Comparison of ENCODE assay signal across 8 cellular contexts in genomic region chr11:45180888-45181594, GRCh38. TPM values are rescaled to one million over a fixed set of nuclear protein-coding genes. Genes with fewer than 3 reads are reported as not detected.
A peak's percentile ranks its signal among the peaks of the same experiment; 100 is the strongest.
DNase-seq lines count a peak whose midpoint lies in the region; ATAC-seq, FAIRE-seq and TF ChIP-seq lines count a peak whose summit lies in the region.

No MANE protein-coding gene starts in this region.

- no TSS peak for BruUV-seq in GM12878 (replicated peaks; lab: Mats Ljungman, UMichigan)

- no peak overlapping the region for H3K4me3 ChIP-seq in GM12878
- peak overlapping the region; percentile 55; the same call in 1 of the 2 replicates for H3K4me3 ChIP-seq in iPS-20b (ENCODE audit: low read length)
- H3K4me3 ChIP-seq in spleen, result peak overlapping the region; percentile 19 to 73 (median 42)

- no peaks in the 10 kb centered on the region for H3K36me3 ChIP-seq in GM12878 (ENCODE audit: control insufficient read depth in 2 of 2, insufficient read depth in 2 of 2, low read length in 1 of 2)
- peaks cover 10% of the 10 kb centered on the region for H3K36me3 ChIP-seq in iPS-20b (ENCODE audit: insufficient read depth, low read depth, low read length)
- H3K36me3 ChIP-seq in spleen, result peaks cover 0 to 41% (median 18%) of the 10 kb centered on the region in 6 donors

- no peak for FAIRE-seq in GM12878 (lab: Jason Lieb, UNC)

- ATAC-seq in GM12878 (peak; percentile 51; the same call in 2 of the 3 replicates), GM21825 (IDR thresholded peaks at IDR 0.05; ENCODE audit: unreplicated experiment) (no peak)

- TF ChIP-seq CTCF in RWPE1 (conservative IDR thresholded peaks at IDR 0.05; ENCODE audit: low read depth) (no peak), GM12878 (IDR thresholded peaks at IDR 0.05 in 2 of 3, conservative IDR thresholded peaks at IDR 0.05 in 1 of 3; ENCODE audit: control insufficient read depth in 2 of 3, extremely low read depth in 1 of 3, insufficient read depth in 1 of 3, low read depth in 3 of 3, low read length in 3 of 3) (no peak), spleen (IDR thresholded peaks at IDR 0.05 in 8 of 11, conservative IDR thresholded peaks at IDR 0.05 in 3 of 11) (no peak)

- SMC1A ChIA-PET in GM12878 (lab: Charles Lee; ENCODE audit: uncharacterized antibody, unreplicated experiment), result no interaction called here

- peaks cover 5% of the 10 kb centered on the region; the same call in 1 of the 2 replicates for H4K20me1 ChIP-seq in GM12878 (ENCODE audit: control insufficient read depth, insufficient read depth)

- H3K4me2 ChIP-seq in GM12878 (ENCODE audit: control insufficient read depth, insufficient read depth), result no peak overlapping the region

- H3K27ac ChIP-seq in RWPE1, result peak overlapping the region; percentile 88
- no peak overlapping the region for H3K27ac ChIP-seq in GM12878 (ENCODE audit: control insufficient read depth, insufficient read depth)
- H3K27ac ChIP-seq in iPS-20b (ENCODE audit: low read length), result no peak overlapping the region
- peak overlapping the region in 7 of 8 donors; percentile 66 to 84 (median 80) for H3K27ac ChIP-seq in spleen

- H3K79me2 ChIP-seq in GM12878 (ENCODE audit: control insufficient read depth, insufficient read depth, low read length), result no peaks in the 10 kb centered on the region

- H3K9me3 ChIP-seq in GM12878 (replicated peaks; ENCODE audit: control insufficient read depth, insufficient read depth, low read length) (no peaks in the 10 kb centered on the region), iPS-20b (ENCODE audit: insufficient read depth, low read depth, low read length) (no peaks in the 10 kb centered on the region), spleen (no peaks in the 10 kb centered on the region)

- in situ Hi-C loops in GM12878 (cut with MboI), result no loop called here

- POLR2A ChIA-PET in RWPE1 (lab: Yijun Ruan, JAX; ENCODE audit: low non-redundant PET), result no interaction called here
- POLR2A ChIA-PET in GM12878 (lab: Charles Lee), result no interaction called here

- H3K9ac ChIP-seq in GM12878 (ENCODE audit: control insufficient read depth, insufficient read depth, low read length) (no peak overlapping the region), iPS-20b (ENCODE audit: low read depth, low read length) (peak overlapping the region; percentile 20; the same call in 1 of the 2 replicates)

- no peak for TF ChIP-seq RAD21 in GM12878 (IDR thresholded peaks at IDR 0.05; ENCODE audit: insufficient read depth, low read depth, low read length)

- intact Hi-C loops in GM12878 (cut with micrococcal nuclease; ENCODE audit: unreplicated experiment) (no loop called here), spleen (cut with DNase I; ENCODE audit: low total_unique reads) (no loop called here)

- H3K4me1 ChIP-seq in GM12878 (ENCODE audit: control insufficient read depth, insufficient read depth, low read length) (peaks cover 6% of the 10 kb centered on the region), iPS-20b (ENCODE audit: insufficient read depth, low read length) (no peaks in the 10 kb centered on the region; the same call in 1 of the 2 replicates), spleen (peaks cover 8 to 34% (median 22%) of the 10 kb centered on the region in 6 donors)

- TF ChIP-seq POLR2A in GM12878 (IDR thresholded peaks at IDR 0.05; ENCODE audit: low read depth, low read length) (no peak), spleen (IDR thresholded peaks at IDR 0.05) (no peak)

- TF ChIP-seq EP300 in GM12878 (IDR thresholded peaks at IDR 0.05; ENCODE audit: borderline replicate concordance in 1 of 2, control insufficient read depth in 1 of 2, low read depth in 2 of 2, low read length in 2 of 2), result no peak

- CTCF ChIA-PET in RWPE1 (lab: Yijun Ruan, JAX), result interaction anchor here (0.6 to 0.9 kb wide), 4 partner anchors 34 to 70 kb away, joined by 3 to 4 read pairs (median 3); no protein-coding TSS in a partner anchor
- CTCF ChIA-PET in GM12878 (lab: Yijun Ruan, JAX), result no interaction called here

- H3K27me3 ChIP-seq in GM12878 (replicated peaks in 1 of 2; ENCODE audit: control insufficient read depth in 2 of 2, insufficient read depth in 2 of 2, low read length in 1 of 2) (peaks cover 1 to 6% of the 10 kb centered on the region in 2 experiments; a peak in 2 of 4 replicates), iPS-20b (ENCODE audit: insufficient read depth, low read length) (peaks cover 16% of the 10 kb centered on the region), spleen (replicated peaks in 1 of 7) (peaks cover 0 to 21% (median 0%) of the 10 kb centered on the region in 7 donors)

- DNase-seq in NCI-H1417 (lab: John Stamatoyannopoulos, UW) (peak in 2 of 3 experiments; percentile 59 to 64), NCI-H1417 treated with DMSO at 0.1 percent for 48 hours (lab: John Stamatoyannopoulos, UW) (no peak), RWPE1 (ENCODE audit: low spot score) (peak; percentile 89), GM12878 (ENCODE audit: low read depth, low spot score) (no peak), spleen (no peak), superior temporal gyrus (ENCODE audit: extremely low spot score) (no peak)

- RAD21 ChIA-PET in GM12878 (lab: Charles Lee; ENCODE audit: unreplicated experiment), result no interaction called here

- H2AFZ ChIP-seq in GM12878 (ENCODE audit: control insufficient read depth, low read depth, low read length), result no peak overlapping the region

- 17% methylated on average over 28 of the region's 42 CpGs for WGBS in GM12878 (ENCODE audit: insufficient coverage, insufficient replicate concordance, low lambda C conversion rate, missing lambda C conversion rate)
- WGBS in spleen, 5 donors, result 15 to 66% (median 23%) methylated on average over 6 to 42 of the region's 42 CpGs

TF ChIP-seq in GM12878, 131 proteins besides CTCF, POLR2A, EP300 and RAD21 (continues in another document):
- TF ChIP-seq TBL1XR1 (IDR thresholded peaks at IDR 0.05; ENCODE audit: low read depth, low read length) (no peak), FOS (IDR thresholded peaks at IDR 0.05; ENCODE audit: borderline replicate concordance, extremely low read depth, insufficient read length) (no peak), HDAC2 (IDR thresholded peaks at IDR 0.05) (no peak), TCF7 (IDR thresholded peaks at IDR 0.05; ENCODE audit: borderline replicate concordance) (no peak), IRF3 (IDR thresholded peaks at IDR 0.05) (no peak), MYB (IDR thresholded peaks at IDR 0.05; ENCODE audit: borderline replicate concordance, low read depth, low read length) (no peak)
- TF ChIP-seq, protein P1, sequence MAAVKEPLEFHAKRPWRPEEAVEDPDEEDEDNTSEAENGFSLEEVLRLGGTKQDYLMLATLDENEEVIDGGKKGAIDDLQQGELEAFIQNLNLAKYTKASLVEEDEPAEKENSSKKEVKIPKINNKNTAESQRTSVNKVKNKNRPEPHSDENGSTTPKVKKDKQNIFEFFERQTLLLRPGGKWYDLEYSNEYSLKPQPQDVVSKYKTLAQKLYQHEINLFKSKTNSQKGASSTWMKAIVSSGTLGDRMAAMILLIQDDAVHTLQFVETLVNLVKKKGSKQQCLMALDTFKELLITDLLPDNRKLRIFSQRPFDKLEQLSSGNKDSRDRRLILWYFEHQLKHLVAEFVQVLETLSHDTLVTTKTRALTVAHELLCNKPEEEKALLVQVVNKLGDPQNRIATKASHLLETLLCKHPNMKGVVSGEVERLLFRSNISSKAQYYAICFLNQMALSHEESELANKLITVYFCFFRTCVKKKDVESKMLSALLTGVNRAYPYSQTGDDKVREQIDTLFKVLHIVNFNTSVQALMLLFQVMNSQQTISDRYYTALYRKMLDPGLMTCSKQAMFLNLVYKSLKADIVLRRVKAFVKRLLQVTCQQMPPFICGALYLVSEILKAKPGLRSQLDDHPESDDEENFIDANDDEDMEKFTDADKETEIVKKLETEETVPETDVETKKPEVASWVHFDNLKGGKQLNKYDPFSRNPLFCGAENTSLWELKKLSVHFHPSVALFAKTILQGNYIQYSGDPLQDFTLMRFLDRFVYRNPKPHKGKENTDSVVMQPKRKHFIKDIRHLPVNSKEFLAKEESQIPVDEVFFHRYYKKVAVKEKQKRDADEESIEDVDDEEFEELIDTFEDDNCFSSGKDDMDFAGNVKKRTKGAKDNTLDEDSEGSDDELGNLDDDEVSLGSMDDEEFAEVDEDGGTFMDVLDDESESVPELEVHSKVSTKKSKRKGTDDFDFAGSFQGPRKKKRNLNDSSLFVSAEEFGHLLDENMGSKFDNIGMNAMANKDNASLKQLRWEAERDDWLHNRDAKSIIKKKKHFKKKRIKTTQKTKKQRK (IDR thresholded peaks at IDR 0.05; ENCODE audit: low read depth, low read length), result no peak

RNA-seq across cellular contexts. Expression of gene PRDM11, which starts 34.6 kb away (rescaled TPM):
- 3.3 and 3.6 TPM in 2 replicates for total RNA-seq in GM12878 (2013; cell fraction: nucleolus; rRNA removed)
- total RNA-seq in GM12878 (2014; rRNA removed), result 0.76 and 1.0 TPM in 2 replicates
- total RNA-seq in GM12878 (2014; rRNA removed; fragmentation: Illumina TruSeq; extraction: Trizol), result 0.54 and 0.97 TPM in 2 replicates
- 1.9 and 2.4 TPM in 2 replicates for total RNA-seq in GM12878 (2021)
- polyA plus RNA-seq in GM12878 (2011; ENCODE audit: low read depth), result 0.24 TPM
- polyA plus RNA-seq in GM12878 (2011; rRNA removed), result 0.53 and 0.56 TPM in 2 replicates
- polyA plus RNA-seq in GM12878 (2011; cell fraction: cytosol; rRNA removed), result 0.70 and 1.3 TPM in 2 replicates
- 2.2 and 2.4 TPM in 2 replicates for polyA plus RNA-seq in GM12878 (2011; cell fraction: nucleus; rRNA removed)
- 0.66 and 0.73 TPM in 2 replicates for polyA plus RNA-seq in GM12878 (2012)
- 0.21 and 0.65 TPM in 2 replicates for polyA plus RNA-seq in GM12878 (2014; fragmentation: Illumina TruSeq; extraction: Trizol)
- under 1 TPM; 0.05 to 0.07 TPM for polyA plus RNA-seq in GM12878 (2014; fragmentation: Nextera tagmentation; extraction: Ambion mirVana)
- polyA plus RNA-seq in GM12878 (2014; rRNA removed), result 0.55 and 1.1 TPM in 2 replicates
- under 1 TPM; 0.03 to 0.09 TPM for polyA plus RNA-seq in GM12878 (2016; fragmentation: Nextera tagmentation; extraction: Ambion mirVana)
- 1.2 and 1.9 TPM in 2 replicates for polyA minus RNA-seq in GM12878 (2011; rRNA and poly(A)+ RNA removed)
- 0.31 and 0.40 TPM in 2 replicates for polyA minus RNA-seq in GM12878 (2011; cell fraction: cytosol; rRNA and poly(A)+ RNA removed)
- 1.1 and 2.3 TPM in 2 replicates for polyA minus RNA-seq in GM12878 (2011; cell fraction: nucleus; rRNA and poly(A)+ RNA removed)
- total RNA-seq in spleen, result 10 to 100 TPM in 6 of 7 donors, 1 to 10 TPM in 1; 8.0 to 24.3 (median 19.5) TPM
- polyA plus RNA-seq in spleen, result 1 to 10 TPM; 1.7 to 4.3 (median 1.9) TPM

Comparison
In these comparisons a context has a peak if more than half of its experiments do, and no peak if none do; other contexts are left out.
1. DNase-seq: peak in NCI-H1417 (2 of 3) and RWPE1 (single experiment); none in NCI-H1417 treated with DMSO at 0.1 percent for 48 hours (single experiment), GM12878 (single experiment), spleen (single experiment) and superior temporal gyrus (single experiment).
2. H3K27ac ChIP-seq: peak in RWPE1 (single experiment) and spleen (7 of 8); none in GM12878 (single experiment) and iPS-20b (single experiment).